1 cellular context compared by ENCODE assay signal in the genomic region with DNA sequence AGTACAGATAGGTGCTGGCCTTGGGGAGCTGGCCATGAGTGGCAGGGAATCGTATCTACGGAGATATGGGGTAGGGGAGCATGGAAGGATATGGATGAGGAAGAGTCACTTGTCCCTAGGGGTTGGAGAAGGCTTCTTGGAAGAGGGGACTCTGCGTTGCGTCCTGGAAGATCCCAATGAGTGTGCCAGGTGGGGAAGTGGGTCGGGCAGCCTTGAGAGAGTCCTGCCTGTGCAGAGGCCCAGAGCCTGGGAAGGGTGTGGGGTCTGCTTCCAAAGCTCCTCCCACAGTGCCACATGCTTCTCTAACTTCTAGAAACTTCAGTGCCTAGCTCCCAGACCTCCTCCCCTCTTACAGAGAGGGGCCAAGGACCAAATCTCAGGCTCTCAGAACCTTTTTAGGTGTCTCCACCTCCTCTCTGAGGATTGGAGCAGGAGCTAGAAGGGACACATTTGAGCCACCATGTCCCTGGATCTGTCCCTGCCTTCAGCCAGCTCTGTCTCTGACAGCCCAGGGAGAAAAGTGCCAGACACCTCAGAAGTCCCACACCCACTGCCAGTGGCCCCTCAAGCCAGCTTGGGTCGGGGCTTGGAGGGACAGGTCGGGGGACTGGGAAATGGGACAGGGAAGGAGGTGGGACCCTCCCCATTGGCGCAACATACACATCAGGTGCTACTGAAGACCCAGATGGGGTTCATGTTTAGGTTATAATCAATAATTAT.
TF ChIP-seq lines count a peak whose summit lies in the region.

No MANE protein-coding gene starts in this region.

TF ChIP-seq in SK-N-SH treated with all-trans-retinoic acid at 6 μM for 48 hours, 23 proteins besides CTCF, POLR2A, EP300 and RAD21 (continued from another document):
- TF ChIP-seq ARNTL (CRISPR knock-in tag; IDR thresholded peaks at IDR 0.05; ENCODE audit: borderline replicate concordance, low read depth) (no peak), ZFP30 (CRISPR knock-in tag; IDR thresholded peaks at IDR 0.05) (no peak)
